Comparison of ENCODE assay signal across 1 cellular context in genomic region chr22:21735198-21736083, GRCh38.
TF ChIP-seq lines count a peak whose summit lies in the region.

YPEL1 (minus strand) TSS chr22:21735794; CDS start chr22:21710744, 25,050 bp downstream.

TF ChIP-seq in GM12878, 131 proteins besides CTCF, POLR2A, EP300 and RAD21 (continued from another document):
- TF ChIP-seq ZNF687 (IDR thresholded peaks at IDR 0.05), result peak; percentile 76; the same call in 1 of the 2 replicates
- TF ChIP-seq SMAD5 (IDR thresholded peaks at IDR 0.05; ENCODE audit: low read depth), result no peak
- no peak for TF ChIP-seq FOXM1 (IDR thresholded peaks at IDR 0.05; ENCODE audit: low read depth, low read length)
- no peak for TF ChIP-seq KDM1A (IDR thresholded peaks at IDR 0.05; ENCODE audit: borderline replicate concordance)
- TF ChIP-seq BCLAF1 (IDR thresholded peaks at IDR 0.05), result 0 out of 2 replicates have a peak, but pooled peaks have one; percentile 21
- no peak for TF ChIP-seq CEBPB (IDR thresholded peaks at IDR 0.05; ENCODE audit: borderline replicate concordance in 1 of 2, low read depth in 2 of 2, low read length in 2 of 2)
- TF ChIP-seq STAT1 (conservative IDR thresholded peaks at IDR 0.05), result no peak
- 0 out of 2 replicates have a peak, but pooled peaks have one; percentile 58 for TF ChIP-seq TCF3 (IDR thresholded peaks at IDR 0.05; ENCODE audit: borderline replicate concordance, insufficient read depth, low read depth, low read length)
- peak; percentile 77; the same call in 1 of the 2 replicates for TF ChIP-seq BACH1 (IDR thresholded peaks at IDR 0.05; ENCODE audit: borderline replicate concordance)
- TF ChIP-seq ZNF24 (IDR thresholded peaks at IDR 0.05), result no peak
- no peak for TF ChIP-seq NR2C1 (IDR thresholded peaks at IDR 0.05)
- TF ChIP-seq, protein P1, sequence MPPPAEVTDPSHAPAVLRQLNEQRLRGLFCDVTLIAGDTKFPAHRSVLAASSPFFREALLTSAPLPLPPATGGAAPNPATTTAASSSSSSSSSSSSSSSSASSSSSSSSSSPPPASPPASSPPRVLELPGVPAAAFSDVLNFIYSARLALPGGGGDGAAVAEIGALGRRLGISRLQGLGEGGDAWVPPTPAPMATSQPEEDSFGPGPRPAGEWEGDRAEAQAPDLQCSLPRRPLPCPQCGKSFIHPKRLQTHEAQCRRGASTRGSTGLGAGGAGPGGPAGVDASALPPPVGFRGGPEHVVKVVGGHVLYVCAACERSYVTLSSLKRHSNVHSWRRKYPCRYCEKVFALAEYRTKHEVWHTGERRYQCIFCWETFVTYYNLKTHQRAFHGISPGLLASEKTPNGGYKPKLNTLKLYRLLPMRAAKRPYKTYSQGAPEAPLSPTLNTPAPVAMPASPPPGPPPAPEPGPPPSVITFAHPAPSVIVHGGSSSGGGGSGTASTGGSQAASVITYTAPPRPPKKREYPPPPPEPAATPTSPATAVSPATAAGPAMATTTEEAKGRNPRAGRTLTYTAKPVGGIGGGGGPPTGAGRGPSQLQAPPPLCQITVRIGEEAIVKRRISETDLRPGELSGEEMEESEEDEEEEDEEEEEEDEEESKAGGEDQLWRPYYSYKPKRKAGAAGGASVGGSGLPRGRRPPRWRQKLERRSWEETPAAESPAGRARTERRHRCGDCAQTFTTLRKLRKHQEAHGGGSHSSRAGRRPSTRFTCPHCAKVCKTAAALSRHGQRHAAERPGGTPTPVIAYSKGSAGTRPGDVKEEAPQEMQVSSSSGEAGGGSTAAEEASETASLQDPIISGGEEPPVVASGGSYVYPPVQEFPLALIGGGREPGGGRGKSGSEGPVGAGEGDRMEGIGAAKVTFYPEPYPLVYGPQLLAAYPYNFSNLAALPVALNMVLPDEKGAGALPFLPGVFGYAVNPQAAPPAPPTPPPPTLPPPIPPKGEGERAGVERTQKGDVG (CRISPR knock-in tag; IDR thresholded peaks at IDR 0.05), result no peak
- peak; percentile 70 to 95; a peak in 3 of 4 replicates for TF ChIP-seq BHLHE40 (IDR thresholded peaks at IDR 0.05; ENCODE audit: borderline replicate concordance in 1 of 2, low read depth in 2 of 2, low read length in 1 of 2)
- no peak for TF ChIP-seq ZNF274 (IDR thresholded peaks at IDR 0.05; ENCODE audit: insufficient read depth, insufficient read length)
- no peak for TF ChIP-seq ZBTB11 (CRISPR knock-in tag; IDR thresholded peaks at IDR 0.05)
- TF ChIP-seq EED (IDR thresholded peaks at IDR 0.05; ENCODE audit: low read depth), result no peak
- no peak for TF ChIP-seq CREB1 (IDR thresholded peaks at IDR 0.05; ENCODE audit: low read depth)
- no peak for TF ChIP-seq RCOR1 (conservative IDR thresholded peaks at IDR 0.05; ENCODE audit: low read depth, low read length)
- TF ChIP-seq, protein P2, sequence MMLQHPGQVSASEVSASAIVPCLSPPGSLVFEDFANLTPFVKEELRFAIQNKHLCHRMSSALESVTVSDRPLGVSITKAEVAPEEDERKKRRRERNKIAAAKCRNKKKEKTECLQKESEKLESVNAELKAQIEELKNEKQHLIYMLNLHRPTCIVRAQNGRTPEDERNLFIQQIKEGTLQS (IDR thresholded peaks at IDR 0.05; ENCODE audit: borderline replicate concordance, extremely low read depth, low read depth, low read length), result no peak
- TF ChIP-seq SREBF1 (IDR thresholded peaks at IDR 0.05; ENCODE audit: low read length), result no peak
